ENCODE assay signal across 27 cellular contexts in the genomic region with DNA sequence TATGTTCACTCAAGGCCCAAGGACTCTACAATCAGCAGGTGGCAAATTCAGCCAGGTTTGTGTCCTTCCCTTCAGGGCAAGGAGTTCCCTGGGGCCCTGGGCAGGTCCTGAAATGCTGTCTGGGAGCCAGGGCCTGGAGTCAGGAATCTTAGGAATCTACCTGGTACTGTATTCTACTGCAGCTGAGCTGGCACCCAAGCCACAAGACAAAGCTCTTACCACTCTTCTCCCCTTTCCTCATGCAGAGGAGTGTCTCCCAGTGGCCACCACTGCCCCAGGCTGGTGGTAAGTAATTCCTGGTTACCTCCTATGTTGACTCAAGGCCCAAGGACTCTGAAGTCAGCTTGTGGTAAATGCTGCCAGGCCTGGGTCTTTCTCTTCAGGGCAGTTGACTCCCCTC.
DNase-seq lines count a peak whose midpoint lies in the region; ATAC-seq, FAIRE-seq and TF ChIP-seq lines count a peak whose summit lies in the region.
"Had no signal": no experiment of that assay in that cellular context is flagged by ENCODE, and none has a peak within 500 bp of the region (broad histone marks: within the 10 kb centered on the region; RNA-seq: fewer than 3 reads in every experiment).

No MANE protein-coding gene starts in this region.

- H3K9me3 ChIP-seq in mammary epithelial cell (replicated peaks; ENCODE audit: insufficient read depth, low read length) (no peaks in the 10 kb centered on the region), keratinocyte (ENCODE audit: control insufficient read depth, low read depth, low read length) (no peaks in the 10 kb centered on the region), upper lobe of right lung (no peaks in the 10 kb centered on the region)
- H3K9me3 ChIP-seq: BLaER1 had no signal

- peaks cover 16% of the 10 kb centered on the region for H3K4me1 ChIP-seq in mammary epithelial cell (ENCODE audit: insufficient read depth, low read length)
- H3K4me1 ChIP-seq in keratinocyte (ENCODE audit: control insufficient read depth, extremely low read depth, insufficient read depth, low read length): peaks cover 9% of the 10 kb centered on the region
- no peaks in the 10 kb centered on the region for H3K4me1 ChIP-seq in upper lobe of right lung
- H3K4me1 ChIP-seq: BLaER1, SJCRH30 had no signal

- CTCF ChIA-PET in mammary epithelial cell (lab: Charles Lee; ENCODE audit: low non-redundant PET) (no interaction called here), MCF 10A (lab: Yijun Ruan, JAX) (no interaction called here)

- H3K27ac ChIP-seq in mammary epithelial cell (ENCODE audit: insufficient read depth, low read depth, low read length) (no peak overlapping the region), keratinocyte (ENCODE audit: control insufficient read depth, insufficient read depth, low read length) (no peak overlapping the region), upper lobe of right lung (no peak overlapping the region)
- H3K27ac ChIP-seq: 22Rv1, BLaER1, KMS-11, SJCRH30 had no signal

- H2AFZ ChIP-seq in mammary epithelial cell (ENCODE audit: low read depth, low read length) (peak overlapping the region; percentile 6), keratinocyte (ENCODE audit: control insufficient read depth, low read length) (no peak overlapping the region)
- H2AFZ ChIP-seq: GM23338 had no signal

- H3K4me3 Mint-ChIP-seq in MCF 10A (ENCODE audit: unreplicated experiment): no peak overlapping the region
- H3K4me3 Mint-ChIP-seq in chondrocyte (ENCODE audit: unreplicated experiment): no peak overlapping the region
- H3K4me3 Mint-ChIP-seq: CD4-positive, alpha-beta T cell; GM23338 had no signal

- ATAC-seq in upper lobe of right lung: peak; percentile 37
- ATAC-seq: Panc1 had no signal

- no peaks in the 10 kb centered on the region for H3K27me3 Mint-ChIP-seq in MCF 10A (ENCODE audit: insufficient read depth, unreplicated experiment)
- H3K27me3 Mint-ChIP-seq in chondrocyte (ENCODE audit: low read depth): no peaks in the 10 kb centered on the region
- H3K27me3 Mint-ChIP-seq: CD4-positive, alpha-beta T cell had no signal

- dilution Hi-C loops in mammary epithelial cell (cut with HindIII; ENCODE audit: low sequenced_read_pairs): no loop called here
- dilution Hi-C loops in keratinocyte (cut with MboI; ENCODE audit: extremely low pct_ligation_motif_present, low sequenced_read_pairs): no loop called here

- H3K36me3 ChIP-seq in mammary epithelial cell (ENCODE audit: insufficient read depth, low read length) (no peaks in the 10 kb centered on the region), keratinocyte (ENCODE audit: control insufficient read depth in 2 of 2, extremely low read depth in 1 of 2, insufficient read depth in 2 of 2, low read length in 2 of 2) (no peaks in the 10 kb centered on the region), upper lobe of right lung (no peaks in the 10 kb centered on the region)
- H3K36me3 ChIP-seq: BLaER1, SJCRH30 had no signal

- in situ Hi-C loops in mammary epithelial cell (cut with MboI; ENCODE audit: low sequenced_read_pairs in 2 of 2): no loop called here

- H3K27ac Mint-ChIP-seq in MCF 10A (ENCODE audit: low read depth, unreplicated experiment): no peak overlapping the region
- no peak overlapping the region for H3K27ac Mint-ChIP-seq in chondrocyte (ENCODE audit: unreplicated experiment)
- H3K27ac Mint-ChIP-seq: CD4-positive, alpha-beta T cell; GM23338 had no signal

- no peaks in the 10 kb centered on the region for H3K79me2 ChIP-seq in mammary epithelial cell (ENCODE audit: insufficient read depth, low read length)
- H3K79me2 ChIP-seq in keratinocyte (ENCODE audit: control insufficient read depth, insufficient read depth, low read length): no peaks in the 10 kb centered on the region

- H3K27me3 ChIP-seq in mammary epithelial cell (ENCODE audit: insufficient read depth, low read length) (peaks cover 4% of the 10 kb centered on the region), keratinocyte (ENCODE audit: control insufficient read depth, extremely low read depth, insufficient read depth, low read length) (no peaks in the 10 kb centered on the region), upper lobe of right lung (no peaks in the 10 kb centered on the region)
- H3K27me3 ChIP-seq: BLaER1, SJCRH30 had no signal

- TF ChIP-seq CTCF in mammary epithelial cell (conservative IDR thresholded peaks at IDR 0.05 in 1 of 2, IDR thresholded peaks at IDR 0.05 in 1 of 2; ENCODE audit: extremely low read depth in 1 of 2, insufficient read depth in 1 of 2, low read depth in 1 of 2, low read length in 2 of 2): no peak
- no peak for TF ChIP-seq CTCF in MCF 10A (IDR thresholded peaks at IDR 0.05; ENCODE audit: unreplicated experiment)
- TF ChIP-seq CTCF in chondrocyte (IDR thresholded peaks at IDR 0.05): no peak
- no peak for TF ChIP-seq CTCF in keratinocyte (optimal IDR thresholded peaks at IDR 0.05 in 1 of 3, IDR thresholded peaks at IDR 0.05 in 1 of 3, conservative IDR thresholded peaks at IDR 0.05 in 1 of 3; ENCODE audit: extremely low read depth in 1 of 3, insufficient read depth in 2 of 3, low read length in 3 of 3)
- TF ChIP-seq CTCF in upper lobe of right lung (IDR thresholded peaks at IDR 0.05): no peak

- H3K9me1 ChIP-seq in keratinocyte (ENCODE audit: control insufficient read depth, extremely low read depth, insufficient read depth, low read length): no peaks in the 10 kb centered on the region

- intact Hi-C loops in mammary epithelial cell (cut with micrococcal nuclease) (no loop called here), MCF 10A (cut with micrococcal nuclease) (no loop called here), upper lobe of right lung (cut with DNase I) (no loop called here)

- DNase-seq in mammary epithelial cell: peak; percentile 70
- DNase-seq in MCF 10A (ENCODE audit: unreplicated experiment): no peak
- peak; percentile 26 for DNase-seq in chondrocyte (ENCODE audit: low spot score)
- DNase-seq in keratinocyte (ENCODE audit: low read depth, low spot score): no peak
- no peak for DNase-seq in upper lobe of right lung
- DNase-seq in COLO668 (lab: John Stamatoyannopoulos, UW; ENCODE audit: unreplicated experiment): no peak
- DNase-seq in COR-L47 (lab: John Stamatoyannopoulos, UW): no peak
- no peak for DNase-seq in UCSD-AML1 (lab: John Stamatoyannopoulos, UW; ENCODE audit: unreplicated experiment)
- DNase-seq: ACHN; Calu3; CD4-positive, alpha-beta T cell; DMS153; IMR-90; NCI-H1417; NCI-H1694 treated with DMSO at 0.1 percent for 48 hours; NCI-H2081 treated with DMSO at 0.1 percent for 48 hours; NCI-H446 treated with DMSO at 0.1 percent for 48 hours; NCI-H526 treated with DMSO at 0.1 percent for 48 hours; SJCRH30 had no signal

- H3K36me3 Mint-ChIP-seq in MCF 10A (ENCODE audit: insufficient read depth, unreplicated experiment) (no peaks in the 10 kb centered on the region), chondrocyte (ENCODE audit: low read depth) (no peaks in the 10 kb centered on the region)

- H3K4me1 Mint-ChIP-seq in MCF 10A (ENCODE audit: insufficient read depth, unreplicated experiment) (no peaks in the 10 kb centered on the region), chondrocyte (ENCODE audit: low read depth) (peaks cover 8% of the 10 kb centered on the region)

- H3K9ac ChIP-seq in mammary epithelial cell (ENCODE audit: insufficient read depth, low read length) (no peak overlapping the region), keratinocyte (ENCODE audit: control insufficient read depth, extremely low read depth, insufficient read depth, low read length) (no peak overlapping the region)
- H3K9ac ChIP-seq: BLaER1, KMS-11 had no signal

- H3K4me2 ChIP-seq in mammary epithelial cell (ENCODE audit: insufficient read depth, low read depth, low read length) (no peak overlapping the region), keratinocyte (ENCODE audit: control insufficient read depth, extremely low read depth, insufficient read depth, low read depth, low read length) (no peak overlapping the region)
- H3K4me2 ChIP-seq: BLaER1, GM23338, KMS-11 had no signal

- no peaks in the 10 kb centered on the region for H4K20me1 ChIP-seq in mammary epithelial cell (ENCODE audit: insufficient read depth, low read length)
- H4K20me1 ChIP-seq in keratinocyte (ENCODE audit: control insufficient read depth, extremely low read depth, insufficient read depth, low read length): no peaks in the 10 kb centered on the region
- H4K20me1 ChIP-seq: BLaER1 had no signal

- no peaks in the 10 kb centered on the region for H3K9me3 Mint-ChIP-seq in MCF 10A (ENCODE audit: unreplicated experiment)
- H3K9me3 Mint-ChIP-seq in chondrocyte (ENCODE audit: low read depth): peaks cover 4% of the 10 kb centered on the region
- H3K9me3 Mint-ChIP-seq: CD4-positive, alpha-beta T cell; GM23338 had no signal

- no peak overlapping the region for H3K4me3 ChIP-seq in mammary epithelial cell (replicated peaks in 1 of 3; ENCODE audit: insufficient read depth in 1 of 3, low read depth in 2 of 3, low read length in 3 of 3)
- H3K4me3 ChIP-seq in keratinocyte (ENCODE audit: control insufficient read depth in 2 of 3, extremely low read depth in 1 of 3, insufficient read depth in 2 of 3, low read depth in 1 of 3, low read length in 3 of 3): no peak overlapping the region
- no peak overlapping the region for H3K4me3 ChIP-seq in upper lobe of right lung
- H3K4me3 ChIP-seq: BLaER1, GM23338, SJCRH30 had no signal

- no TSS peak for BruUV-seq in mammary epithelial cell (replicated peaks; lab: Mats Ljungman, UMichigan)
- no TSS peak for BruUV-seq in MCF 10A (replicated peaks; lab: Mats Ljungman, UMichigan)

- POLR2A ChIA-PET in MCF 10A (lab: Yijun Ruan, JAX): no interaction called here

- FAIRE-seq in keratinocyte (lab: Jason Lieb, UNC): peak; percentile 84
- FAIRE-seq: G401.6, GM12892, HTR-8/SVneo had no signal

Comparison
In these comparisons a context has a peak if more than half of its experiments do, and no peak if none do; other contexts are left out.
1. DNase-seq: peak in mammary epithelial cell (single experiment) and chondrocyte (single experiment); none in MCF 10A (single experiment), keratinocyte (single experiment), upper lobe of right lung (single experiment), COLO668 (single experiment), COR-L47 (single experiment) and UCSD-AML1 (single experiment).